In genomic region chr22:19019029-19019678, GRCh38 we compare ENCODE assay signal across 25 cellular contexts.
"Had no signal": no experiment of that assay in that cellular context is flagged by ENCODE, and none has a peak within 500 bp of the region (broad histone marks: within the 10 kb centered on the region; RNA-seq: fewer than 3 reads in every experiment).

No MANE protein-coding gene starts in this region.

- DNase-seq: activated B cell treated with CpG ODN at 0.5 μM for 24 hours; activated CD4-positive, alpha-beta memory T cell treated with anti-CD3 and anti-CD28 coated beads, Interleukin-2, amount 10 ng/mL, durations not matched to agents 7 days and 5 days; activated CD4-positive, alpha-beta T cell treated with anti-CD3 and anti-CD28 coated beads for 36 hours; activated CD4-positive, alpha-beta T cell treated with anti-CD3 and anti-CD28 coated beads, Interleukin-2, amount 50 U/mL, for 1 hour; activated gamma-delta T cell; activated naive CD4-positive, alpha-beta T cell treated with anti-CD3 and anti-CD28 coated beads for 36 hours; activated T-cell treated with anti-CD3 and anti-CD28 coated beads for 4 hours; activated T-cell treated with anti-CD3 and anti-CD28 coated beads, Interleukin-2, amount 50 U/mL, for 48 hours; adrenal gland; anterior cingulate cortex; IMR-90; KG1; NCI-H1092 treated with DMSO at 0.1 percent for 48 hours; NCI-H1417 treated with DMSO at 0.1 percent for 48 hours; NCI-H187; NCI-H2081; NCI-H510A treated with DMSO at 0.1 percent for 48 hours; NCI-H69; SHP77; T-helper 17 cell; T-helper 9 cell had no signal

- H3K4me3 ChIP-seq: adrenal gland, Peyer's patch had no signal

- H3K36me3 ChIP-seq: adrenal gland, Peyer's patch had no signal

- H3K9me3 ChIP-seq: adrenal gland, Peyer's patch had no signal

- H3K4me3 Mint-ChIP-seq: activated B cell treated with CpG ODN at 0.5 μM for 24 hours; activated CD4-positive, alpha-beta memory T cell treated with anti-CD3 and anti-CD28 coated beads, Interleukin-2, amount 10 ng/mL, durations not matched to agents 7 days and 5 days; activated CD4-positive, alpha-beta T cell treated with anti-CD3 and anti-CD28 coated beads for 36 hours; activated naive CD4-positive, alpha-beta T cell treated with anti-CD3 and anti-CD28 coated beads for 36 hours; activated naive CD8-positive, alpha-beta T cell; activated T-helper 17 cell treated with anti-CD3 and anti-CD28 coated beads, Interleukin-2, amount 50 U/mL, for 72 hours; T-helper 17 cell had no signal

- H3K4me1 ChIP-seq: adrenal gland, Peyer's patch had no signal

- H3K27ac Mint-ChIP-seq: activated B cell treated with CpG ODN at 0.5 μM for 24 hours; activated CD4-positive, alpha-beta memory T cell treated with anti-CD3 and anti-CD28 coated beads, Interleukin-2, amount 10 ng/mL, durations not matched to agents 7 days and 5 days; activated CD4-positive, alpha-beta T cell treated with anti-CD3 and anti-CD28 coated beads for 36 hours; activated naive CD4-positive, alpha-beta T cell treated with anti-CD3 and anti-CD28 coated beads for 36 hours; activated naive CD8-positive, alpha-beta T cell; activated T-helper 17 cell treated with anti-CD3 and anti-CD28 coated beads, Interleukin-2, amount 50 U/mL, for 72 hours; T-helper 17 cell had no signal

- ATAC-seq: activated CD4-positive, alpha-beta T cell treated with anti-CD3 and anti-CD28 coated beads for 36 hours; activated T-helper 17 cell treated with anti-CD3 and anti-CD28 coated beads, Interleukin-2, amount 50 U/mL, for 72 hours; T-helper 17 cell had no signal

- H3K36me3 Mint-ChIP-seq: activated naive CD8-positive, alpha-beta T cell had no signal

- H3K4me1 Mint-ChIP-seq: activated B cell treated with CpG ODN at 0.5 μM for 24 hours; activated CD4-positive, alpha-beta T cell treated with anti-CD3 and anti-CD28 coated beads for 36 hours; activated T-helper 17 cell treated with anti-CD3 and anti-CD28 coated beads, Interleukin-2, amount 50 U/mL, for 72 hours had no signal

- H3K9me3 Mint-ChIP-seq: activated B cell treated with CpG ODN at 0.5 μM for 24 hours; activated CD4-positive, alpha-beta memory T cell treated with anti-CD3 and anti-CD28 coated beads, Interleukin-2, amount 10 ng/mL, durations not matched to agents 7 days and 5 days; activated naive CD4-positive, alpha-beta T cell treated with anti-CD3 and anti-CD28 coated beads for 36 hours; activated T-helper 17 cell treated with anti-CD3 and anti-CD28 coated beads, Interleukin-2, amount 50 U/mL, for 72 hours had no signal

- H3K27me3 ChIP-seq: adrenal gland, Peyer's patch had no signal

- H3K27ac ChIP-seq: adrenal gland, Peyer's patch, RWPE1 had no signal
